Comparison of ENCODE assay signal across 17 cellular contexts in the genomic region with DNA sequence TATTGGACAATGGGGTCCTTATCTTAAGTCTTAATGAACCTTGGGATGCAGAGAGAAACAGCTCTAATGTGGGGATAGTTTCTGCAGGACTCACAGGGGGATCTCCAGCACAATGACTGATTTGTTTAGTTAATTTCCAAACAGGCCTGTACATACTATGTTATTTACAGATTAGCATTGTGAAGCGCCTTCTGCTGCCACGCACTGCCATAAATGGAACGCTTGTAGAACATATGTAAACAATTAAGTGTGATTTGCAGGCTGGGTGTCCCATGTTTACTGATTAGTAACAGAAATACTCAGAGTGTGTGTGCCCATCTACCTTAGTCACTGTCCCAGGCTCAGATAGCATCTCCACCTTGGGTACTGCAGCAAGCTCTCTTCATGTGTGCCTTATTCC. TPM values are rescaled to one million over a fixed set of nuclear protein-coding genes. Genes with fewer than 3 reads are reported as not detected.
DNase-seq lines count a peak whose midpoint lies in the region.
"Had no signal": no experiment of that assay in that cellular context is flagged by ENCODE, and none has a peak within 500 bp of the region (broad histone marks: within the 10 kb centered on the region; RNA-seq: fewer than 3 reads in every experiment).

No MANE protein-coding gene starts in this region.

- DNase-seq in NCI-H345 (lab: John Stamatoyannopoulos, UW) (peak; percentile 22), NCI-H345 treated with DMSO at 0.1 percent for 48 hours (lab: John Stamatoyannopoulos, UW; ENCODE audit: unreplicated experiment) (no peak), DMS53 treated with DMSO at 0.1 percent for 48 hours (lab: John Stamatoyannopoulos, UW; ENCODE audit: unreplicated experiment) (peak; percentile 6), NCI-H774 (lab: John Stamatoyannopoulos, UW) (peak; percentile 7), fibroblast of gingiva (ENCODE audit: low read depth) (peak; percentile 5), NCI-H2227 (lab: John Stamatoyannopoulos, UW; ENCODE audit: unreplicated experiment) (no peak), HT-29 (ENCODE audit: low spot score) (no peak)
- no peak for DNase-seq in stimulated activated CD4-positive, alpha-beta T cell treated with anti-CD3 and anti-CD28 coated beads, Interleukin-12 subunit alpha, Interleukin-12 subunit beta, amount 100 ng/mL, for 4 hours
- DNase-seq: CD8-positive, alpha-beta memory T cell; EL; KG1; NCI-H1105 treated with DMSO at 0.1 percent for 48 hours; NCI-H2029; NCI-H2171 treated with DMSO at 0.1 percent for 48 hours; NCI-H524 treated with DMSO at 0.1 percent for 48 hours; PC-9; T-helper 1 cell had no signal

RNA-seq across cellular contexts. Expression of a gene that starts 56.2 kb away (rescaled TPM):
- total RNA-seq in HT-29 (2014; rRNA removed; shearing (Covaris generic)): 15.0 and 15.2 TPM in 2 replicates

Comparison
In these comparisons a context has a peak if more than half of its experiments do, and no peak if none do; other contexts are left out.
1. DNase-seq: peak in NCI-H345 (single experiment), DMS53 treated with DMSO at 0.1 percent for 48 hours (single experiment), NCI-H774 (single experiment) and fibroblast of gingiva (single experiment); none in NCI-H345 treated with DMSO at 0.1 percent for 48 hours (single experiment), NCI-H2227 (single experiment), HT-29 (single experiment) and stimulated activated CD4-positive, alpha-beta T cell treated with anti-CD3 and anti-CD28 coated beads, Interleukin-12 subunit alpha, Interleukin-12 subunit beta, amount 100 ng/mL, for 4 hours (single experiment).